ENCODE assay signal across 1 cellular context in the genomic region with DNA sequence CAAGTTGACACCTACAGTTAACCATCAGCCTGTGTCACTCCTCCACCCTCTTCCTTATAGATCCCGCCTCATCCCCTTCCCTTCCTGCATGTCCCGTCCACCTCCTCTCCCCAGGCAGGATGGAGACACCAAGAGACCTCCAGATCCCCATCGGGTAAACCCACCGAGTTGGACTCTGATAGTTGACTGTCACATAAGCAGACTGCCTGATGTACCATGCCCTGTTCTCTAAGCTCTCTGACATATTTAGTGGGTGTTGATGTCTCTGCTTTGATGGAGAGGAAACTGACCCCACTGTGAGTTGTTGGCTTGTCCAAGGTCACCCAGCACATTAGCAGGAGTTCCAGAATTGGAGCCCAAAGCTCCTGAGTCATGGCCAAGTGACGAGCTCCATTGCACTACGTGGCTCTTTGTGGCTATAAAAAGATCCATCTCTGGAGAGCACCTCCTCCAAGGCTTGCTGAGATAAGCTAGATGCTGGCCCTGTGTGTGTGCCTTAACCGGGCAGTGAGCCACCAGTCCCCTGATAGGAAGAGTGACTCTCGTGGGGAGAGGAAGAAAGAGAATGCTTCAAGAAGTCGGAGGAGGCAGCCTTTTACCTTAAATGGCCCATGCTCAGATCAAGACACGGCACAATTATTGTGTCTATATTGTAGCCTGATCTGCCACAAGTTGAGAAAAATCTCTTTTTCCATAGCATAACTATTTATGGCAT.
TF ChIP-seq lines count a peak whose summit lies in the region.

No MANE protein-coding gene starts in this region.

TF ChIP-seq in IMR-90, 13 proteins besides CTCF, POLR2A, EP300 and RAD21 (continued from another document):
- TF ChIP-seq USF2 (IDR thresholded peaks at IDR 0.05; ENCODE audit: low read depth, low read length), result no peak
